7 cellular contexts compared by ENCODE assay signal in the genomic region with DNA sequence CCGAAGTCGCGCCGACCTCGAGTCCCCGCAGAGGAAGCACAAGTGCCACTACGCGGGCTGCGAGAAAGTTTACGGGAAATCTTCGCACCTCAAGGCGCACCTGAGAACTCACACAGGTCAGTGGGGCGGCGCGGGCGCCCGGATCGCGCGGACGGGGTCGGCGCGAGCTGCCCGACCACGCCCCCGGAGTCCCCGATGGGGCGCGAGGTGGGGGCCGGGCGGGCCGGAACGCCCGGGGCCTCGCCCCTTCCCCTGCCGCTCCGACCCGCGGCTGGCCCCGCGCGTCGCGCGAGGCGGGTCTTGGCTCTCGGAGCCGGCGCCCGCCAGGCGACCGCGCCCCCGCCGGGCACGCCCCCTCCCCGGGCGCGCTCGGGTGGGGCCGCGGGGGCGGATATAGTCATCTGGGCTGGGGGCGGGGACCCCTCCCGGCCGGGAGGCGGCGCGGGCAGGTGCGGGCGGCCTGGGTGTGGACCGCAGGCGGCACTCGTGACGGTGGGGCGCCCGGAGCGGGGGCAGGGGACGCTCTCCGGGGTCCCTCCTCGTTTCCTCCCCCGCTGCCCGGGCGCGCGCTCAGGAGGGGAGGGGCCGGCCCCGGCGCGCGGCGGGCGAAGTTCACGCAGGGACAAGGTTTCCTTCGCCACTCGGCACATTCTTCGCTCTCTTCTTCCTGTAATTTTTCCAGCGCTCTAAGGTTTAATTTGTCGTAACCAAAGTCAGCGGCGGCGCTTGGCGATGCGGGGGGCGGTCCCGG. TPM values are rescaled to one million over a fixed set of nuclear protein-coding genes. Genes with fewer than 3 reads are reported as not detected.
DNase-seq lines count a peak whose midpoint lies in the region; ATAC-seq and TF ChIP-seq lines count a peak whose summit lies in the region.

No MANE protein-coding gene starts in this region.

- POLR2A ChIA-PET in activated B cell treated with CpG ODN at 0.5 μM for 24 hours (lab: Charles Lee), result interaction anchor here (0.5 to 8.9 kb wide), 21 partner anchors 11 to 160 kb away, joined by 3 to 406 read pairs (median 8); no protein-coding TSS in a partner anchor

- TF ChIP-seq CTCF in Loucy (conservative IDR thresholded peaks at IDR 0.05; ENCODE audit: low read length), result no peak
- no peak for TF ChIP-seq CTCF in activated B cell treated with CpG ODN at 0.5 μM for 24 hours (IDR thresholded peaks at IDR 0.05)
- no peak for TF ChIP-seq CTCF in choroid plexus epithelial cell (conservative IDR thresholded peaks at IDR 0.05; ENCODE audit: low read depth, low read length)
- TF ChIP-seq CTCF in left lung (IDR thresholded peaks at IDR 0.05), result peak in 1 of 2 donors; percentile 9

- H3K9me3 Mint-ChIP-seq in activated B cell treated with CpG ODN at 0.5 μM for 24 hours, result no peaks in the 10 kb centered on the region

- H3K9me3 ChIP-seq in Loucy (ENCODE audit: insufficient read depth, low read depth, low read length), result no peaks in the 10 kb centered on the region
- H3K9me3 ChIP-seq in left lung, result no peaks in the 10 kb centered on the region

- peaks cover 70% of the 10 kb centered on the region for H3K4me1 Mint-ChIP-seq in activated B cell treated with CpG ODN at 0.5 μM for 24 hours

- H3F3A ChIP-seq in Loucy (ENCODE audit: low read depth), result peaks cover 3% of the 10 kb centered on the region; the same call in 1 of the 2 replicates

- H3K27me3 Mint-ChIP-seq in activated B cell treated with CpG ODN at 0.5 μM for 24 hours, result no peaks in the 10 kb centered on the region

- DNase-seq in activated B cell treated with CpG ODN at 0.5 μM for 24 hours (peak; percentile 80), choroid plexus epithelial cell (ENCODE audit: low read depth) (peak; percentile 50), left lung (peak; percentile 82 to 94), DMS153 (lab: John Stamatoyannopoulos, UW) (no peak)
- DNase-seq in stimulated activated CD4-positive, alpha-beta T cell treated with anti-CD3 and anti-CD28 coated beads, Interleukin-4, amount 100 ng/mL, for 4 hours, result peak; percentile 70 to 81

- H3K4me1 ChIP-seq in Loucy (ENCODE audit: insufficient read depth, low read length, poor library complexity, severe bottlenecking) (peaks cover 59% of the 10 kb centered on the region), left lung (peaks cover 33 to 67% of the 10 kb centered on the region in 2 donors)

- H3K9me2 ChIP-seq in Loucy (replicated peaks; ENCODE audit: low read depth, low read length), result no peaks in the 10 kb centered on the region

- H3K79me2 ChIP-seq in Loucy (ENCODE audit: insufficient read depth, low read length), result peaks cover 65% of the 10 kb centered on the region

- H3K36me3 ChIP-seq in Loucy (ENCODE audit: insufficient read depth, low read length) (no peaks in the 10 kb centered on the region), left lung (peaks cover 0 to 3% of the 10 kb centered on the region in 2 donors)

- CTCF ChIA-PET in activated B cell treated with CpG ODN at 0.5 μM for 24 hours (lab: Charles Lee), result interaction anchor here (1.2 to 4.2 kb wide), 5 partner anchors 33 to 161 kb away, joined by 4 to 47 read pairs (median 5); no protein-coding TSS in a partner anchor

- peak overlapping the region; percentile 88 for H3K4me3 Mint-ChIP-seq in activated B cell treated with CpG ODN at 0.5 μM for 24 hours

- peaks cover 51% of the 10 kb centered on the region for H4K20me1 ChIP-seq in Loucy (ENCODE audit: insufficient read depth, low read length, poor library complexity, severe bottlenecking)

- peak overlapping the region; percentile 99 to 100 for H3K27ac ChIP-seq in left lung

- H3K4me2 ChIP-seq in Loucy (ENCODE audit: low read depth, low read length, poor library complexity, severe bottlenecking), result peak overlapping the region; percentile 84

- H3K27me3 ChIP-seq in Loucy (ENCODE audit: insufficient read depth, low read length, poor library complexity, severe bottlenecking) (no peaks in the 10 kb centered on the region), left lung (no peaks in the 10 kb centered on the region)

- peak overlapping the region; percentile 71 for H2AFZ ChIP-seq in Loucy (ENCODE audit: low read length)

- ATAC-seq in GM18505 (IDR thresholded peaks at IDR 0.05; ENCODE audit: unreplicated experiment) (peak; percentile 16), activated B cell treated with CpG ODN at 0.5 μM for 24 hours (ENCODE audit: low read depth) (peak; percentile 7), left lung (peak; percentile 16)

- intact Hi-C loops in activated B cell treated with CpG ODN at 0.5 μM for 24 hours (cut with micrococcal nuclease) (loop anchor here (1.0 to 5.0 kb wide), 5 partner anchors 18 to 544 kb away; partner anchors contain the start of genes MTMR10 and OTUD7A), left lung (cut with DNase I) (loop anchor here in 1 of 2 donors (5.0 kb wide), 1 partner anchor 116 kb away; no protein-coding TSS in a partner anchor)

- H3K36me3 Mint-ChIP-seq in activated B cell treated with CpG ODN at 0.5 μM for 24 hours (ENCODE audit: low read depth), result peaks cover 30% of the 10 kb centered on the region

- H3K27ac Mint-ChIP-seq in activated B cell treated with CpG ODN at 0.5 μM for 24 hours, result no peak overlapping the region

- H3K4me3 ChIP-seq in Loucy (ENCODE audit: low read length, poor library complexity, severe bottlenecking), result peak overlapping the region; percentile 86
- H3K4me3 ChIP-seq in choroid plexus epithelial cell (ENCODE audit: low read depth, low read length), result peak overlapping the region; percentile 77
- peak overlapping the region; percentile 87 to 97 for H3K4me3 ChIP-seq in left lung

- peak; percentile 31 for TF ChIP-seq POLR2A in GM18505 (IDR thresholded peaks at IDR 0.05; ENCODE audit: borderline replicate concordance, extremely low read depth, insufficient read depth, insufficient read length)

- peak overlapping the region; percentile 88 for H3K9ac ChIP-seq in Loucy (ENCODE audit: low read depth, low read length, poor library complexity, severe bottlenecking)

RNA-seq across cellular contexts. Expression of gene KLF13, which starts 1.2 kb away (rescaled TPM):
- total RNA-seq in activated B cell treated with CpG ODN at 0.5 μM for 24 hours (177 and 178 TPM in 2 replicates), left lung (100 to 1,000 TPM; 110 to 116 TPM)
